12 cellular contexts compared by ENCODE assay signal in the genomic region with DNA sequence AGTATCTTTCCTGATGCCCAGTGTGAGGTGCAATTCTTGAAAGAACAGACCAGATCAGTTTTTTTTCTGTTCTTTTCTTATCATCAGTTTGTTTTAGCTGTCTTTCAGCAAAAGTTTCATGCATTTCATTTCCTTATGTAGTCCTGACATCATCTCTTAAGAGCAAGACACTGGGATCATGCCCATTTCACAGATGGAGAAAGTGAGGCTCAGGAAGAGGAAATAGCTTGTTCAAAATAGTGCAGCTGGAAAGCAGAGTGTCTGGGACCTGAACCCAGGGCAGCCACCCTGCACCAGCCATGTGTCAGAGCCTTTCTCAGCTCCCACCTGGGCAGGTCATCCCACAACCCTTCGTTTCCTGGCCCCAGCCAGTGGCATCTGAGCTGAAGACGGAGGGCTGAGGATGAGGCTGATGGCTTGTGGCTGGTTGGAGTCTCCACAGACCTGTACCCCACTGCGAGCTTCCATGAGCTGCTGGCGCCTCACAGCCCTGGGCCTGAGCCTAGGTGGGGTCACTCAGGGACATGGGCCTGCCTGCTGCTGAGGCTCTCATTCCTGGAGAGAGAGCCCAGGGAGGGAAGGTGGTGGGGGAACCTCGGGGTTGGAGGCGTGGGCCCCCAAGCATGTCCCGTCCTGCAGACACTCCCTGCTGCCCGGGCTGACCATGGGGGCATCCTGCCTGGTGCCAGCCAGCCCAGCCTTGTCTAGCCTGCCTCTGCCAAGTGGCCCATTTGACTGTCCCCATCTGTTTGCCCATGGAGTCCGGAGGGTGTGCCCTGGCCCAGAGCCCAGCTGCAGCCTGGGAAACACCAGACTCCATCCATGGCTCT.
DNase-seq lines count a peak whose midpoint lies in the region; ATAC-seq and TF ChIP-seq lines count a peak whose summit lies in the region.
"Had no signal": no experiment of that assay in that cellular context is flagged by ENCODE, and none has a peak within 500 bp of the region (broad histone marks: within the 10 kb centered on the region; RNA-seq: fewer than 3 reads in every experiment).

No MANE protein-coding gene starts in this region.

- H3K27me3 ChIP-seq in prostate gland (replicated peaks; ENCODE audit: insufficient read depth) (no peaks in the 10 kb centered on the region), hepatocyte (no peaks in the 10 kb centered on the region)
- H3K27me3 ChIP-seq: SJSA1 had no signal

- H3K27ac ChIP-seq in prostate gland: no peak overlapping the region
- no peak overlapping the region for H3K27ac ChIP-seq in hepatocyte
- H3K27ac ChIP-seq: SJSA1 had no signal

- peak; percentile 28 for DNase-seq in DMS 273 treated with DMSO at 0.1 percent for 48 hours (lab: John Stamatoyannopoulos, UW)
- DNase-seq in NCI-H2196 treated with DMSO at 0.1 percent for 48 hours (lab: John Stamatoyannopoulos, UW; ENCODE audit: unreplicated experiment): peak; percentile 12
- DNase-seq in head of caudate nucleus: peak in 26 of 42 donors; percentile 11 to 70 (median 44)
- DNase-seq in prostate gland (ENCODE audit: low spot score): peak; percentile 80
- DNase-seq in DMS53 (lab: John Stamatoyannopoulos, UW): no peak
- DNase-seq in stimulated activated naive CD4-positive, alpha-beta T cell (lab: John Stamatoyannopoulos, UW): no peak
- no peak for DNase-seq in hepatocyte (ENCODE audit: low spot score)
- DNase-seq: activated T-cell treated with anti-CD3 and anti-CD28 coated beads, Interleukin-2, amount 50 U/mL, for 24 hours; KBM-7; NCI-H1930 had no signal

- no peak for TF ChIP-seq CTCF in prostate gland (IDR thresholded peaks at IDR 0.05)
- TF ChIP-seq CTCF in hepatocyte (IDR thresholded peaks at IDR 0.05; ENCODE audit: poor library complexity): no peak

- no peak overlapping the region for H3K4me2 ChIP-seq in hepatocyte

- H3K4me1 ChIP-seq in prostate gland (replicated peaks) (no peaks in the 10 kb centered on the region), hepatocyte (ENCODE audit: insufficient read depth) (no peaks in the 10 kb centered on the region)

- H3K36me3 ChIP-seq in prostate gland (no peaks in the 10 kb centered on the region), hepatocyte (replicated peaks; ENCODE audit: insufficient read depth, low read depth) (no peaks in the 10 kb centered on the region)
- H3K36me3 ChIP-seq: SJSA1 had no signal

- intact Hi-C loops in head of caudate nucleus (cut with DNase I): no loop called here
- intact Hi-C loops in prostate gland (cut with DNase I): no loop called here

- H4K20me1 ChIP-seq in hepatocyte (ENCODE audit: insufficient read depth, poor library complexity, severe bottlenecking): no peaks in the 10 kb centered on the region

- no peak overlapping the region for H2AFZ ChIP-seq in hepatocyte

- no peak for TF ChIP-seq POLR2A in prostate gland (IDR thresholded peaks at IDR 0.05)

- H3K9me2 ChIP-seq in hepatocyte (replicated peaks; ENCODE audit: insufficient read depth): no peaks in the 10 kb centered on the region

- H3K9me3 ChIP-seq in prostate gland (no peaks in the 10 kb centered on the region), hepatocyte (ENCODE audit: low read depth) (no peaks in the 10 kb centered on the region)
- H3K9me3 ChIP-seq: SJSA1 had no signal

- ATAC-seq in GM19351 (IDR thresholded peaks at IDR 0.05; ENCODE audit: unreplicated experiment): no peak

- 46% methylated on average over 9 of the region's 9 CpGs for WGBS in prostate gland
- WGBS in hepatocyte (ENCODE audit: low lambda C conversion rate, missing lambda C conversion rate): 92% methylated on average over 9 of the region's 9 CpGs

- no peak overlapping the region for H3K4me3 ChIP-seq in prostate gland
- no peak overlapping the region for H3K4me3 ChIP-seq in hepatocyte
- H3K4me3 ChIP-seq: SJSA1 had no signal

- no peaks in the 10 kb centered on the region for H3K79me2 ChIP-seq in hepatocyte

Comparison
In these comparisons a context has a peak if more than half of its experiments do, and no peak if none do; other contexts are left out.
1. DNase-seq: peak in DMS 273 treated with DMSO at 0.1 percent for 48 hours (single experiment), NCI-H2196 treated with DMSO at 0.1 percent for 48 hours (single experiment), head of caudate nucleus (26 of 42) and prostate gland (single experiment); none in DMS53 (single experiment), stimulated activated naive CD4-positive, alpha-beta T cell (0 of 6) and hepatocyte (single experiment).